1 cellular context compared by ENCODE assay signal in genomic region chrX:71214152-71214551, GRCh38.
A peak's percentile ranks its signal among the peaks of the same experiment; 100 is the strongest.
TF ChIP-seq lines count a peak whose summit lies in the region.

No MANE protein-coding gene starts in this region.

TF ChIP-seq in HepG2, 621 proteins besides CTCF, POLR2A, EP300 and RAD21 (continued from another document and continues in another):
- TF ChIP-seq ZHX2 (IDR thresholded peaks at IDR 0.05; ENCODE audit: low read depth), result no peak
- TF ChIP-seq ZHX2 (CRISPR knock-in tag; IDR thresholded peaks at IDR 0.05; ENCODE audit: borderline replicate concordance), result no peak
- TF ChIP-seq TARDBP (CRISPR knock-in tag; IDR thresholded peaks at IDR 0.05), result no peak
- no peak for TF ChIP-seq TCF12 (IDR thresholded peaks at IDR 0.05)
- TF ChIP-seq TCF12 (CRISPR knock-in tag; IDR thresholded peaks at IDR 0.05), result no peak
- no peak for TF ChIP-seq ZNF512B (CRISPR knock-in tag; IDR thresholded peaks at IDR 0.05; ENCODE audit: borderline replicate concordance)
- no peak for TF ChIP-seq RNF219 (CRISPR knock-in tag; IDR thresholded peaks at IDR 0.05)
- no peak for TF ChIP-seq MED13 (CRISPR knock-in tag; IDR thresholded peaks at IDR 0.05)
- 0 out of 2 replicates have a peak, but pooled peaks have one; percentile 14 for TF ChIP-seq POGK (CRISPR knock-in tag; conservative IDR thresholded peaks at IDR 0.05)
- no peak for TF ChIP-seq HOXA7 (CRISPR knock-in tag; IDR thresholded peaks at IDR 0.05)
- TF ChIP-seq ZBTB21 (CRISPR knock-in tag; IDR thresholded peaks at IDR 0.05), result no peak
- no peak for TF ChIP-seq CENPT (CRISPR knock-in tag; IDR thresholded peaks at IDR 0.05; ENCODE audit: low read depth)
- TF ChIP-seq RCOR2 (CRISPR knock-in tag; IDR thresholded peaks at IDR 0.05), result no peak
- no peak for TF ChIP-seq ELF1 (CRISPR knock-in tag; IDR thresholded peaks at IDR 0.05)
- no peak for TF ChIP-seq ZNF773 (CRISPR knock-in tag; IDR thresholded peaks at IDR 0.05; ENCODE audit: borderline replicate concordance)
- no peak for TF ChIP-seq KLF6 (CRISPR knock-in tag; IDR thresholded peaks at IDR 0.05)
- TF ChIP-seq SNAI1 (CRISPR knock-in tag; IDR thresholded peaks at IDR 0.05; ENCODE audit: borderline replicate concordance), result no peak
- TF ChIP-seq CEBPZ (IDR thresholded peaks at IDR 0.05; ENCODE audit: low read length), result no peak
- TF ChIP-seq WIZ (CRISPR knock-in tag; IDR thresholded peaks at IDR 0.05), result no peak
- no peak for TF ChIP-seq SMAD3 (CRISPR knock-in tag; IDR thresholded peaks at IDR 0.05)
- TF ChIP-seq ZNF20 (CRISPR knock-in tag; IDR thresholded peaks at IDR 0.05), result no peak
- TF ChIP-seq MTF2 (CRISPR knock-in tag; IDR thresholded peaks at IDR 0.05; ENCODE audit: borderline replicate concordance), result no peak
- TF ChIP-seq ZBTB37 (CRISPR knock-in tag; IDR thresholded peaks at IDR 0.05), result no peak
- TF ChIP-seq NBN (conservative IDR thresholded peaks at IDR 0.05), result no peak
- no peak for TF ChIP-seq RBAK (CRISPR knock-in tag; IDR thresholded peaks at IDR 0.05)
- 0 out of 2 replicates have a peak, but pooled peaks have one; percentile 18 for TF ChIP-seq NAIF1 (CRISPR knock-in tag; IDR thresholded peaks at IDR 0.05; ENCODE audit: borderline replicate concordance)
- no peak for TF ChIP-seq ZNF576 (CRISPR knock-in tag; IDR thresholded peaks at IDR 0.05)
- no peak for TF ChIP-seq ZNF580 (CRISPR knock-in tag; IDR thresholded peaks at IDR 0.05; ENCODE audit: borderline replicate concordance, low read depth)
- no peak for TF ChIP-seq SRY (CRISPR knock-in tag; IDR thresholded peaks at IDR 0.05)
- TF ChIP-seq TCF7 (IDR thresholded peaks at IDR 0.05; ENCODE audit: low read depth), result no peak
- TF ChIP-seq FOXA1 (IDR thresholded peaks at IDR 0.05), result no peak
- peak; percentile 62 for TF ChIP-seq FOXA1 (CRISPR knock-in tag; IDR thresholded peaks at IDR 0.05)
- TF ChIP-seq MEF2D (CRISPR knock-in tag; IDR thresholded peaks at IDR 0.05), result no peak
- TF ChIP-seq SRSF1 (optimal IDR thresholded peaks at IDR 0.05; ENCODE audit: low read depth, low read length), result no peak
- no peak for TF ChIP-seq SMYD3 (CRISPR knock-in tag; IDR thresholded peaks at IDR 0.05)
- no peak for TF ChIP-seq ZC3H13 (CRISPR knock-in tag; IDR thresholded peaks at IDR 0.05)
- TF ChIP-seq ZNF562 (CRISPR knock-in tag; IDR thresholded peaks at IDR 0.05; ENCODE audit: borderline replicate concordance), result no peak
